Comparison of ENCODE assay signal across 8 cellular contexts in the genomic region with DNA sequence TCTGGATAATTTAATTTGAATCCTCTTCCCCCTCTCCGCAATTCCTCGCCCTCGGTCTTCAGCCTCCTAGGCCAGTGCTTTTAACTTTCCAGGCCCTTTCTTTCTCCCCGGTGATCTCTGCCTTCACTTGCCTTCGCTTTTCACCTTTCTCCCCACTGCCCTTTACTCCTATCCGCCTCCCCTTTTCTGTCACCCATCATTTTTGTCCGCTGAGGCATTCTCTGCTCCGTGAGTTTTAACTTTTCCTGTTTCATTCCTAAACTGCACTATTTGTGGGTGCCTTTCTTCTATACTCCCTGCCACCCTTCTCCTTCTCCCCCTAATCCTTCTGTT. TPM values are rescaled to one million over a fixed set of nuclear protein-coding genes. Genes with fewer than 3 reads are reported as not detected.
DNase-seq lines count a peak whose midpoint lies in the region; ATAC-seq and TF ChIP-seq lines count a peak whose summit lies in the region.

No MANE protein-coding gene starts in this region.

- TF ChIP-seq CTCF in BJ (IDR thresholded peaks at IDR 0.05; ENCODE audit: insufficient read depth, low read depth, low read length), result no peak
- TF ChIP-seq CTCF in KMS-11 (conservative IDR thresholded peaks at IDR 0.05; ENCODE audit: low read depth, low read length), result no peak
- TF ChIP-seq CTCF in colonic mucosa (IDR thresholded peaks at IDR 0.05), result no peak

- H3K9me3 Mint-ChIP-seq in naive thymus-derived CD4-positive, alpha-beta T cell, result peaks cover 0 to 8% (median 0%) of the 10 kb centered on the region in 11 donors

- peaks cover 0 to 10% (median 0%) of the 10 kb centered on the region in 5 donors for H3K36me3 Mint-ChIP-seq in naive thymus-derived CD4-positive, alpha-beta T cell

- H2AFZ ChIP-seq in KMS-11 (ENCODE audit: low read depth), result peak overlapping the region; percentile 57

- H3K4me2 ChIP-seq in KMS-11, result peak overlapping the region; percentile 87

- H3K27me3 ChIP-seq in BJ (ENCODE audit: control insufficient read depth, insufficient read depth, low read length) (no peaks in the 10 kb centered on the region), KMS-11 (ENCODE audit: insufficient read depth, low read depth) (no peaks in the 10 kb centered on the region), colonic mucosa (no peaks in the 10 kb centered on the region)
- H3K27me3 ChIP-seq in naive thymus-derived CD4-positive, alpha-beta T cell (ENCODE audit: control insufficient read depth in 2 of 2, insufficient read depth in 2 of 2, low read length in 2 of 2), result no peaks in the 10 kb centered on the region

- no peaks in the 10 kb centered on the region for H3K27me3 Mint-ChIP-seq in naive thymus-derived CD4-positive, alpha-beta T cell

- H3K27ac Mint-ChIP-seq in naive thymus-derived CD4-positive, alpha-beta T cell, result peak overlapping the region; percentile 89 to 98 (median 95)

- peaks cover 29 to 57% (median 48%) of the 10 kb centered on the region in 7 donors for H3K4me1 Mint-ChIP-seq in naive thymus-derived CD4-positive, alpha-beta T cell

- intact Hi-C loops in colonic mucosa (cut with DNase I), result loop anchor here (10.0 kb wide), 1 partner anchor 380 kb away; no protein-coding TSS in a partner anchor
- intact Hi-C loops in naive thymus-derived CD4-positive, alpha-beta T cell (cut with micrococcal nuclease), result loop anchor here (1.0 to 5.0 kb wide), 17 partner anchors 73 to 1556 kb away; a partner anchor contains a TSS

- H3K36me3 ChIP-seq in BJ (ENCODE audit: control insufficient read depth, insufficient read depth, low read length) (no peaks in the 10 kb centered on the region), KMS-11 (ENCODE audit: insufficient read depth) (no peaks in the 10 kb centered on the region), colonic mucosa (no peaks in the 10 kb centered on the region)
- no peaks in the 10 kb centered on the region for H3K36me3 ChIP-seq in naive thymus-derived CD4-positive, alpha-beta T cell (ENCODE audit: control insufficient read depth in 2 of 3, insufficient read depth in 3 of 3, low read length in 3 of 3)

- H3K9ac ChIP-seq in KMS-11 (peak overlapping the region; percentile 83; the same call in 1 of the 2 replicates), colonic mucosa (ENCODE audit: low read depth in 2 of 2, low read length in 2 of 2) (peak overlapping the region; percentile 94 to 98)

- peak overlapping the region; percentile 93 to 100 (median 96) for H3K4me3 Mint-ChIP-seq in naive thymus-derived CD4-positive, alpha-beta T cell

- peaks cover 43% of the 10 kb centered on the region for H3K79me2 ChIP-seq in KMS-11 (ENCODE audit: insufficient read depth, low read depth)

- H3K27ac ChIP-seq in KMS-11 (peak overlapping the region; percentile 74), colonic mucosa (peak overlapping the region; percentile 78)
- H3K27ac ChIP-seq in naive thymus-derived CD4-positive, alpha-beta T cell (ENCODE audit: low read depth, low read length), result peak overlapping the region; percentile 78

- POLR2A ChIA-PET in BJ (lab: Charles Lee), result no interaction called here
- POLR2A ChIA-PET in naive thymus-derived CD4-positive, alpha-beta T cell (lab: Charles Lee), result interaction anchor here (0.7 to 1.1 kb wide), 2 partner anchors 368 to 1270 kb away, joined by 3 read pairs; no protein-coding TSS in a partner anchor

- no peak for DNase-seq in BJ (ENCODE audit: low read depth)
- no peak for DNase-seq in colonic mucosa
- DNase-seq in naive thymus-derived CD4-positive, alpha-beta T cell, result no peak
- DNase-seq in DMS53 (lab: John Stamatoyannopoulos, UW), result no peak
- DNase-seq in NCI-H187 treated with DMSO at 0.1 percent for 48 hours (lab: John Stamatoyannopoulos, UW), result no peak
- DNase-seq in NCI-H1930 (lab: John Stamatoyannopoulos, UW), result no peak

- H3K4me1 ChIP-seq in KMS-11 (ENCODE audit: low read depth, poor library complexity, severe bottlenecking) (peaks cover 13% of the 10 kb centered on the region), colonic mucosa (peaks cover 14% of the 10 kb centered on the region)
- peaks cover 25 to 27% of the 10 kb centered on the region in 2 donors for H3K4me1 ChIP-seq in naive thymus-derived CD4-positive, alpha-beta T cell (ENCODE audit: control insufficient read depth in 2 of 2, insufficient read depth in 2 of 2, low read length in 2 of 2)

- peak overlapping the region; percentile 80 for H3K4me3 ChIP-seq in BJ (ENCODE audit: low read depth, low read length)
- H3K4me3 ChIP-seq in KMS-11 (IDR thresholded peaks at IDR 0.05; ENCODE audit: insufficient read depth, low read depth, low read length), result no peak overlapping the region
- peak overlapping the region; percentile 89 for H3K4me3 ChIP-seq in colonic mucosa
- H3K4me3 ChIP-seq in naive thymus-derived CD4-positive, alpha-beta T cell (ENCODE audit: low read length), result peak overlapping the region; percentile 78

- no peak for ATAC-seq in naive thymus-derived CD4-positive, alpha-beta T cell
- ATAC-seq in HG02885 (IDR thresholded peaks at IDR 0.05; ENCODE audit: poor library complexity, unreplicated experiment), result no peak

- no peaks in the 10 kb centered on the region for H3K9me3 ChIP-seq in colonic mucosa
- no peaks in the 10 kb centered on the region for H3K9me3 ChIP-seq in naive thymus-derived CD4-positive, alpha-beta T cell (ENCODE audit: control insufficient read depth in 2 of 3, low read length in 3 of 3)

- CTCF ChIA-PET in BJ (lab: Yijun Ruan, JAX), result interaction anchor here (1.2 kb wide), 2 partner anchors 166 to 379 kb away, joined by 3 read pairs; no protein-coding TSS in a partner anchor
- CTCF ChIA-PET in naive thymus-derived CD4-positive, alpha-beta T cell (lab: Charles Lee), result no interaction called here

- H4K20me1 ChIP-seq in KMS-11 (ENCODE audit: insufficient read depth), result no peaks in the 10 kb centered on the region

RNA-seq across cellular contexts. Expression of a gene that starts 0.7 kb away (rescaled TPM):
- polyA plus RNA-seq in BJ (2011; rRNA removed), result 34.1 and 47.5 TPM in 2 replicates
- 47.4 and 57.1 TPM in 2 replicates for polyA minus RNA-seq in BJ (2011; rRNA and poly(A)+ RNA removed)
- 10 to 100 TPM; 62.4 to 69.2 TPM for total RNA-seq in colonic mucosa
- total RNA-seq in naive thymus-derived CD4-positive, alpha-beta T cell, result 100 to 1,000 TPM in 2 of 5 experiments, 10 to 100 TPM in 3; 62.3 to 124 (median 83.0) TPM
- polyA plus RNA-seq in naive thymus-derived CD4-positive, alpha-beta T cell, result 10 to 100 TPM; 37.8 to 51.1 TPM

RNA-seq across cellular contexts. Expression of a gene that starts 2.5 kb away (rescaled TPM):
- polyA plus RNA-seq in BJ (2011; rRNA removed), result 0.06 and 0.09 TPM in 2 replicates
- polyA minus RNA-seq in BJ (2011; rRNA and poly(A)+ RNA removed), result 0.62 TPM in 1 of 2 replicates, not detected in the other
- total RNA-seq in colonic mucosa, result not detected
- total RNA-seq in naive thymus-derived CD4-positive, alpha-beta T cell, result under 1 TPM in 2 of 5 experiments, not detected in 3; 0.08 to 0.81 TPM
- polyA plus RNA-seq in naive thymus-derived CD4-positive, alpha-beta T cell, result not detected
